16 cellular contexts compared by ENCODE assay signal in genomic region chr12:4956054-4956453, GRCh38. TPM values are rescaled to one million over a fixed set of nuclear protein-coding genes. Genes with fewer than 3 reads are reported as not detected.
"Had no signal": no experiment of that assay in that cellular context is flagged by ENCODE, and none has a peak within 500 bp of the region (broad histone marks: within the 10 kb centered on the region; RNA-seq: fewer than 3 reads in every experiment).

No MANE protein-coding gene starts in this region.

- H3K9me3 ChIP-seq: gastrocnemius medialis, left ventricle myocardium inferior, neutrophil had no signal

- FAIRE-seq: keratinocyte had no signal

- DNase-seq: activated CD4-positive, alpha-beta memory T cell treated with anti-CD3 and anti-CD28 coated beads, Interleukin-2, amount 10 ng/mL, durations not matched to agents 7 days and 5 days; activated CD4-positive, alpha-beta T cell treated with anti-CD3 and anti-CD28 coated beads for 36 hours; activated gamma-delta T cell; activated naive CD8-positive, alpha-beta T cell treated with anti-CD3 and anti-CD28 coated beads for 36 hours; activated T-cell treated with anti-CD3 and anti-CD28 coated beads, Interleukin-2, amount 50 U/mL, for 48 hours; dermis blood vessel endothelial cell; gastrocnemius medialis; left ventricle myocardium inferior; stimulated activated naive CD4-positive, alpha-beta T cell; substantia nigra; T-helper 1 cell; WERI-Rb-1 had no signal

- H3K27ac ChIP-seq: gastrocnemius medialis, left ventricle myocardium inferior, neutrophil, WERI-Rb-1 had no signal

- H3K4me3 ChIP-seq: gastrocnemius medialis, left ventricle myocardium inferior had no signal

- H3K4me1 ChIP-seq: gastrocnemius medialis, left ventricle myocardium inferior had no signal

- H3K36me3 ChIP-seq: gastrocnemius medialis, left ventricle myocardium inferior, neutrophil, WERI-Rb-1 had no signal

- ATAC-seq: activated CD4-positive, alpha-beta T cell treated with anti-CD3 and anti-CD28 coated beads for 36 hours; esophagus mucosa; gastrocnemius medialis; sciatic nerve had no signal

RNA-seq across cellular contexts. Expression of gene KCNA1, which starts 46.3 kb away (rescaled TPM):
- total RNA-seq: activated CD4-positive, alpha-beta memory T cell treated with anti-CD3 and anti-CD28 coated beads, Interleukin-2, amount 10 ng/mL, durations not matched to agents 7 days and 5 days; activated CD4-positive, alpha-beta T cell treated with anti-CD3 and anti-CD28 coated beads for 36 hours; esophagus mucosa; gastrocnemius medialis; left ventricle myocardium inferior had no signal
- polyA plus RNA-seq: keratinocyte had no signal
